24 cellular contexts compared by ENCODE assay signal in the genomic region with DNA sequence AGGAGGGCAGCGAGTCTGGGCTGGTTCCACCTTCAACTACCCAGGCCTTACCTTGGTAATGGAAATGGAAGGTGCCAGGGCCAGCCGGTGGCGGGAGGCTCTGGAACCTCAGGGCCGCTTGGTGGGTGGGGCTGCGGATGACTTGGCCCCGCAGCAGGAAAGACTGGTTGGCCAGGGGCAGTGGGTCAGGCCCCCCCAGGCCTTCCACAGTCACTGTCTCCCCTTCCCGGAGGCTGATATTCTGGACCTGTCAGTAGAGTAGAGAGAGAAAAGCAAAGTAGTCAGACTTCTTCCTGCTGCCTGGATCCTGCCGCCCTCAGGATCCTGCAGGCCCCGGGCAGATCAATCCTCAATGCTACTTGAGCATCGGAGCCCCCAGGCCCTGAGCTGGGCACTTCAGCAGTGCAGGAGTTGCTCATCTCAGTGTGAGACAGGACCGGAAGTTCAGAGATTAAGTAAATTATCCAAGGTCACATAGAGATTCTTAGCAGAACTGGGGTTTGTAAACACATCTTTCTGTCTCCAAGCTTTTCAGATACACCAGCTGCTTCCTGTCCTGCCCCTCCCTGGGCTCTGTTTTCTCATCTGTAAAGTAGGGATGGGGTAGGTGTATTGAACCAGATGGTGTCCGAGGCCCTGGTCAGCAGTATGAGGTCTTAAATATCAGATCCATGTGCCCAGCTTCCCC. TPM values are rescaled to one million over a fixed set of nuclear protein-coding genes. Genes with fewer than 3 reads are reported as not detected.
"Had no signal": no experiment of that assay in that cellular context is flagged by ENCODE, and none has a peak within 500 bp of the region (broad histone marks: within the 10 kb centered on the region; RNA-seq: fewer than 3 reads in every experiment).

No MANE protein-coding gene starts in this region.

- H3K27me3 ChIP-seq: colonic mucosa, uterus had no signal

- H3K4me3 ChIP-seq: colonic mucosa, lung, tibial nerve, uterus had no signal

- H3K9me3 ChIP-seq: colonic mucosa, tibial nerve, uterus had no signal

- ATAC-seq: activated CD4-positive, alpha-beta T cell treated with anti-CD3 and anti-CD28 coated beads for 36 hours; natural killer cell treated with Interleukin-12 subunit alpha and Interleukin-12 subunit beta and Interleukin-15 and Interleukin-18, amount 100 ng/mL, for 72 hours; stimulated activated naive CD8-positive, alpha-beta T cell treated with anti-CD3 and anti-CD28 coated beads, Interleukin-15, Interleukin-2, amounts not matched to agents 100 U/mL and 50 U/mL, for 24 hours; WTC11 had no signal

- H3K36me3 ChIP-seq: colonic mucosa, tibial nerve, uterus had no signal

- H3K4me1 ChIP-seq: colonic mucosa, uterus had no signal

- H3K27ac ChIP-seq: colonic mucosa, epithelial cell of prostate, tibial nerve, uterus had no signal

- DNase-seq: activated CD4-positive, alpha-beta T cell treated with anti-CD3 and anti-CD28 coated beads for 36 hours; activated CD4-positive, alpha-beta T cell treated with anti-CD3 and anti-CD28 coated beads, Interleukin-2, amount 50 U/mL, for 48 hours; activated naive CD8-positive, alpha-beta T cell treated with anti-CD3 and anti-CD28 coated beads for 36 hours; amniotic stem cell; central memory CD4-positive, alpha-beta T cell; colonic mucosa; foreskin melanocyte; retina; stimulated activated CD4-positive, alpha-beta T cell treated with anti-CD3 and anti-CD28 coated beads, Interleukin-2, amount 100 ng/mL, for 24 hours; stimulated activated naive CD8-positive, alpha-beta T cell treated with anti-CD3 and anti-CD28 coated beads, Interleukin-15, Interleukin-2, amounts not matched to agents 100 U/mL and 50 U/mL, for 24 hours; uterus had no signal

RNA-seq across cellular contexts. Expression of a gene that starts 36.0 kb away (rescaled TPM):
- total RNA-seq: activated CD4-positive, alpha-beta T cell treated with anti-CD3 and anti-CD28 coated beads for 36 hours; activated naive CD8-positive, alpha-beta T cell treated with anti-CD3 and anti-CD28 coated beads for 36 hours; activated T-helper 1 cell treated with anti-CD3 and anti-CD28 coated beads, Interleukin-12 subunit alpha, Interleukin-12 subunit beta, Interleukin-2, Interleukin-4 antibody, amounts not matched to agents 30 ng/mL and 10 ng/mL and 1 ng/mL, durations not matched to agents 14 hours and 24 hours and 36 hours; fibroblast of lung; left lobe of liver; mesothelial cell of epicardium; natural killer cell treated with Interleukin-12 subunit alpha and Interleukin-12 subunit beta and Interleukin-15 and Interleukin-18, amount 100 ng/mL, for 72 hours; posterior vena cava; skeletal muscle tissue; T-helper 2 cell treated with Interferon-gamma antibody and Interleukin-4, amounts not matched to agents 100 ng/mL and 5 ng/mL, for 36 hours; tibial nerve had no signal
- polyA plus RNA-seq: fibroblast of lung, keratinocyte had no signal
